21 cellular contexts compared by ENCODE assay signal in genomic region chr7:128945668-128946366, GRCh38. TPM values are rescaled to one million over a fixed set of nuclear protein-coding genes. Genes with fewer than 3 reads are reported as not detected.
A peak's percentile ranks its signal among the peaks of the same experiment; 100 is the strongest.
DNase-seq lines count a peak whose midpoint lies in the region; ATAC-seq and TF ChIP-seq lines count a peak whose summit lies in the region.
"Had no signal": no experiment of that assay in that cellular context is flagged by ENCODE, and none has a peak within 500 bp of the region (broad histone marks: within the 10 kb centered on the region; RNA-seq: fewer than 3 reads in every experiment).

No MANE protein-coding gene starts in this region.

- intact Hi-C loops in right cardiac atrium (cut with DNase I) = no loop called here
- intact Hi-C loops in heart right ventricle (cut with DNase I) = no loop called here
- intact Hi-C loops in upper lobe of right lung (cut with DNase I) = no loop called here

- WGBS in right cardiac atrium = 88% methylated on average over 21 of the region's 21 CpGs
- WGBS in heart right ventricle, 2 donors = 87 to 88% methylated on average over 21 of the region's 21 CpGs

- H3K9me3 ChIP-seq in right cardiac atrium (ENCODE audit: control insufficient read depth, low read length) (no peaks in the 10 kb centered on the region), heart right ventricle (no peaks in the 10 kb centered on the region), RWPE2 (ENCODE audit: severe bottlenecking) (no peaks in the 10 kb centered on the region), upper lobe of right lung (no peaks in the 10 kb centered on the region)
- H3K9me3 ChIP-seq: Peyer's patch had no signal

- TF ChIP-seq CTCF in heart right ventricle (IDR thresholded peaks at IDR 0.05) (no peak), RWPE2 (IDR thresholded peaks at IDR 0.05; ENCODE audit: poor library complexity, severe bottlenecking) (no peak), upper lobe of right lung (IDR thresholded peaks at IDR 0.05) (no peak)

- H3K4me1 ChIP-seq in right cardiac atrium (ENCODE audit: control insufficient read depth, insufficient read depth, low read length) (no peaks in the 10 kb centered on the region), heart right ventricle (peaks cover 0 to 33% (median 0%) of the 10 kb centered on the region in 9 donors), RWPE2 (ENCODE audit: insufficient read depth, poor library complexity, severe bottlenecking) (no peaks in the 10 kb centered on the region), upper lobe of right lung (no peaks in the 10 kb centered on the region)

- H3K4me3 ChIP-seq in right cardiac atrium (ENCODE audit: low read length) (no peak overlapping the region), heart right ventricle (no peak overlapping the region), RWPE2 (ENCODE audit: severe bottlenecking) (no peak overlapping the region), upper lobe of right lung (no peak overlapping the region)
- H3K4me3 ChIP-seq: GM23338, Peyer's patch had no signal

- H3K27me3 ChIP-seq in right cardiac atrium (ENCODE audit: control insufficient read depth, insufficient read depth) (no peaks in the 10 kb centered on the region), heart right ventricle (peaks cover 0 to 36% (median 4%) of the 10 kb centered on the region in 7 donors), RWPE2 (ENCODE audit: insufficient read depth, poor library complexity, severe bottlenecking) (no peaks in the 10 kb centered on the region), upper lobe of right lung (no peaks in the 10 kb centered on the region)
- H3K27me3 ChIP-seq: Peyer's patch had no signal

- H3K36me3 ChIP-seq in heart right ventricle (peaks cover 0 to 50% (median 0%) of the 10 kb centered on the region in 9 donors), RWPE2 (ENCODE audit: low read depth) (peaks cover 6% of the 10 kb centered on the region), upper lobe of right lung (peaks cover 4% of the 10 kb centered on the region)
- H3K36me3 ChIP-seq: Peyer's patch had no signal

- H3K27ac ChIP-seq in right cardiac atrium (ENCODE audit: low read length) (no peak overlapping the region), heart right ventricle (no peak overlapping the region), RWPE2 (ENCODE audit: poor library complexity, severe bottlenecking) (no peak overlapping the region), upper lobe of right lung (no peak overlapping the region)
- H3K27ac ChIP-seq: Peyer's patch had no signal

- DNase-seq in right cardiac atrium (peak in 2 of 3 donors; percentile 39 to 45), heart right ventricle (no peak), RWPE2 (ENCODE audit: low spot score) (peak; percentile 46), islet precursor cell (peak; percentile 55), upper lobe of right lung (peak; percentile 55), iPS-NIHi11 (ENCODE audit: low spot score) (no peak), NCI-H1105 (lab: John Stamatoyannopoulos, UW) (no peak)
- DNase-seq: 8988T, DMS79, KBM-7, MM.1S, NCI-H1048, NCI-H1436, NCI-H1930, NCI-H510A, NCI-H748 treated with DMSO at 0.1 percent for 48 hours, Peyer's patch, SHP77 had no signal

- ATAC-seq in right cardiac atrium (no peak), heart right ventricle (no peak), RWPE2 (ENCODE audit: low read depth) (no peak), upper lobe of right lung (no peak), HG02763 (IDR thresholded peaks at IDR 0.05; ENCODE audit: unreplicated experiment) (no peak)
- ATAC-seq: GM23338, HCT116 had no signal

RNA-seq across cellular contexts. Expression of gene IRF5, which starts 8.1 kb away (rescaled TPM):
- 1 to 10 TPM; 3.0 to 4.6 (median 4.2) TPM for total RNA-seq in right cardiac atrium
- 1.6 TPM for polyA plus RNA-seq in right cardiac atrium
- total RNA-seq in heart right ventricle = 1 to 10 TPM in 6 of 10 donors, under 1 TPM in 4; 0.46 to 6.6 (median 1.4) TPM
- polyA plus RNA-seq in heart right ventricle = 1 to 10 TPM; 1.3 to 2.8 TPM
- 29.4 TPM for total RNA-seq in upper lobe of right lung

RNA-seq across cellular contexts. Expression of gene KCP, which starts 35.3 kb away (rescaled TPM):
- total RNA-seq in right cardiac atrium = under 1 TPM; 0.23 to 0.28 (median 0.24) TPM
- 0.36 TPM for polyA plus RNA-seq in right cardiac atrium
- under 1 TPM; 0.09 to 0.42 (median 0.27) TPM for total RNA-seq in heart right ventricle
- polyA plus RNA-seq in heart right ventricle = under 1 TPM; 0.23 to 0.44 TPM
- 1.3 TPM for total RNA-seq in upper lobe of right lung

Comparison
In these comparisons a context has a peak if more than half of its experiments do, and no peak if none do; other contexts are left out.
1. DNase-seq: peak in right cardiac atrium (2 of 3), RWPE2 (single experiment), islet precursor cell (single experiment) and upper lobe of right lung (single experiment); none in heart right ventricle (0 of 2), iPS-NIHi11 (single experiment) and NCI-H1105 (single experiment).